8 cellular contexts compared by ENCODE assay signal in genomic region chr1:198158766-198159589, GRCh38. TPM values are rescaled to one million over a fixed set of nuclear protein-coding genes. Genes with fewer than 3 reads are reported as not detected.
DNase-seq lines count a peak whose midpoint lies in the region; ATAC-seq and TF ChIP-seq lines count a peak whose summit lies in the region.

No MANE protein-coding gene starts in this region.

- DNase-seq in C1 segment of cervical spinal cord (lab: John Stamatoyannopoulos, UW) = peak; percentile 30 to 89 (median 80)
- DNase-seq in NCI-H526 (lab: John Stamatoyannopoulos, UW) = peak; percentile 63 to 88
- DNase-seq in activated CD4-positive, alpha-beta T cell treated with anti-CD3 and anti-CD28 coated beads for 48 hours = peak; percentile 91
- peak; percentile 90 for DNase-seq in coronary artery (ENCODE audit: low spot score)
- DNase-seq in left lobe of liver (ENCODE audit: low spot score) = peak; percentile 91
- peak; percentile 88 to 89 for DNase-seq in stimulated activated CD4-positive, alpha-beta T cell treated with anti-CD3 and anti-CD28 coated beads, Interleukin-2, amount 100 ng/mL, for 24 hours

- TF ChIP-seq CTCF in coronary artery (IDR thresholded peaks at IDR 0.05) = no peak

- H3K4me3 ChIP-seq in coronary artery = peak overlapping the region; percentile 98

- ATAC-seq in GM19372 (IDR thresholded peaks at IDR 0.05; ENCODE audit: low read depth, unreplicated experiment) (peak; percentile 63), HG03520 (IDR thresholded peaks at IDR 0.05; ENCODE audit: unreplicated experiment) (peak; percentile 60), left lobe of liver (peak; percentile 76)

- peak overlapping the region; percentile 97 to 100 for H3K27ac ChIP-seq in coronary artery

RNA-seq across cellular contexts. Expression of gene NEK7, which starts 2.2 kb away (rescaled TPM):
- total RNA-seq in left lobe of liver = 21.4 TPM

Comparison
In these comparisons a context has a peak if more than half of its experiments do, and no peak if none do; other contexts are left out.
1. Peak in every context shown above with its lines: DNase-seq, ATAC-seq, H3K4me3 ChIP-seq and H3K27ac ChIP-seq.